8 cellular contexts compared by ENCODE assay signal in genomic region chr22:26658671-26659478, GRCh38. TPM values are rescaled to one million over a fixed set of nuclear protein-coding genes. Genes with fewer than 3 reads are reported as not detected.
DNase-seq lines count a peak whose midpoint lies in the region; ATAC-seq and TF ChIP-seq lines count a peak whose summit lies in the region.

No MANE protein-coding gene starts in this region.

- no peaks in the 10 kb centered on the region for H3K9me3 Mint-ChIP-seq in activated CD4-positive, alpha-beta memory T cell treated with anti-CD3 and anti-CD28 coated beads for 36 hours

- H3K27ac Mint-ChIP-seq in activated CD4-positive, alpha-beta memory T cell treated with anti-CD3 and anti-CD28 coated beads for 36 hours: peak overlapping the region; percentile 88

- no peaks in the 10 kb centered on the region for H3K27me3 Mint-ChIP-seq in activated CD4-positive, alpha-beta memory T cell treated with anti-CD3 and anti-CD28 coated beads for 36 hours

- peaks cover 11% of the 10 kb centered on the region for H3K27me3 ChIP-seq in ectodermal cell (ENCODE audit: control insufficient read depth, insufficient read depth, low read length, poor library complexity, severe bottlenecking)

- peak overlapping the region; percentile 83 for H3K27ac ChIP-seq in ectodermal cell (ENCODE audit: insufficient read depth, low read depth, low read length, poor library complexity, severe bottlenecking)

- DNase-seq in GM13977 (ENCODE audit: low spot score) (peak; percentile 81), NCI-H748 treated with DMSO at 0.1 percent for 48 hours (lab: John Stamatoyannopoulos, UW) (peak; percentile 75), mucosa of descending colon (peak; percentile 53 to 79 (median 63))
- peak; percentile 94 for DNase-seq in activated CD4-positive, alpha-beta memory T cell treated with anti-CD3 and anti-CD28 coated beads for 36 hours
- peak; percentile 89 for DNase-seq in stimulated activated CD8-positive, alpha-beta memory T cell treated with anti-CD3 and anti-CD28 coated beads, Interleukin-4, amount 100 ng/mL, for 48 hours

- peak overlapping the region; percentile 95 for H3K4me3 Mint-ChIP-seq in activated CD4-positive, alpha-beta memory T cell treated with anti-CD3 and anti-CD28 coated beads for 36 hours

- ATAC-seq in HG03354 (IDR thresholded peaks at IDR 0.05; ENCODE audit: poor library complexity, severe bottlenecking, unreplicated experiment) (peak; percentile 78), mucosa of descending colon (peak; percentile 80), GM18861 (IDR thresholded peaks at IDR 0.05; ENCODE audit: unreplicated experiment) (no peak)

- intact Hi-C loops in activated CD4-positive, alpha-beta memory T cell treated with anti-CD3 and anti-CD28 coated beads for 36 hours (cut with micrococcal nuclease): loop anchor here (1.0 to 2.0 kb wide), 2 partner anchors 12 to 176 kb away; partner anchors contain the start of genes HPS4 and SRRD
- intact Hi-C loops in mucosa of descending colon (cut with DNase I, micrococcal nuclease): no loop called here

- H3K36me3 ChIP-seq in ectodermal cell (ENCODE audit: control insufficient read depth, insufficient read depth, low read length) (peaks cover 13% of the 10 kb centered on the region), mucosa of descending colon (ENCODE audit: low read depth) (no peaks in the 10 kb centered on the region)

- peaks cover 32% of the 10 kb centered on the region for H3K4me1 ChIP-seq in ectodermal cell (ENCODE audit: control insufficient read depth, insufficient read depth, low read length)
- H3K4me1 ChIP-seq in mucosa of descending colon (ENCODE audit: low read depth): peaks cover 9% of the 10 kb centered on the region

- H3K4me3 ChIP-seq in ectodermal cell (ENCODE audit: insufficient read depth, low read depth, low read length) (peak overlapping the region; percentile 83), mucosa of descending colon (no peak overlapping the region)

- in situ Hi-C loops in GM13977 (cut with MboI; ENCODE audit: low pct_unique_long_range_greater_than_20kb, low sequenced_read_pairs, unreplicated experiment): no loop called here

- H3K9me3 ChIP-seq in ectodermal cell (ENCODE audit: control insufficient read depth, low read length) (no peaks in the 10 kb centered on the region), mucosa of descending colon (no peaks in the 10 kb centered on the region)

- no peak for TF ChIP-seq CTCF in GM13977 (IDR thresholded peaks at IDR 0.05; ENCODE audit: extremely low read depth, insufficient read depth, missing control alignments)
- no peak for TF ChIP-seq CTCF in mucosa of descending colon (IDR thresholded peaks at IDR 0.05)

- POLR2A ChIA-PET in activated CD4-positive, alpha-beta memory T cell treated with anti-CD3 and anti-CD28 coated beads for 36 hours (lab: Charles Lee): no interaction called here

- peaks cover 7% of the 10 kb centered on the region for H3K36me3 Mint-ChIP-seq in activated CD4-positive, alpha-beta memory T cell treated with anti-CD3 and anti-CD28 coated beads for 36 hours

- H3K4me1 Mint-ChIP-seq in activated CD4-positive, alpha-beta memory T cell treated with anti-CD3 and anti-CD28 coated beads for 36 hours (ENCODE audit: low read depth): peaks cover 34% of the 10 kb centered on the region

- 3 to 5% methylated on average over 27 of the region's 27 CpGs for WGBS in ectodermal cell, 2 experiments

- CTCF ChIA-PET in activated CD4-positive, alpha-beta memory T cell treated with anti-CD3 and anti-CD28 coated beads for 36 hours (lab: Charles Lee): no interaction called here

RNA-seq across cellular contexts. Expression of gene MIAT, which starts 1.5 kb away (rescaled TPM):
- 10 to 100 TPM; 52.3 to 58.7 TPM for total RNA-seq in activated CD4-positive, alpha-beta memory T cell treated with anti-CD3 and anti-CD28 coated beads for 36 hours
- polyA plus RNA-seq in ectodermal cell (2013, experiment 1 of 4): 178 TPM
- polyA plus RNA-seq in ectodermal cell (2013, experiment 2 of 4): 300 TPM
- 132 TPM for polyA plus RNA-seq in ectodermal cell (2013, experiment 3 of 4)
- 178 TPM for polyA plus RNA-seq in ectodermal cell (2013, experiment 4 of 4)
- 1 to 10 TPM; 3.3 to 7.1 (median 3.5) TPM for total RNA-seq in mucosa of descending colon

RNA-seq across cellular contexts. Expression of gene CRYBA4, which starts 37.1 kb away (rescaled TPM):
- total RNA-seq in activated CD4-positive, alpha-beta memory T cell treated with anti-CD3 and anti-CD28 coated beads for 36 hours: under 1 TPM in 1 of 2 experiments, not detected in 1; 0.36 TPM
- 2.8 TPM for polyA plus RNA-seq in ectodermal cell (2013, experiment 1 of 4)
- 2.4 TPM for polyA plus RNA-seq in ectodermal cell (2013, experiment 2 of 4)
- polyA plus RNA-seq in ectodermal cell (2013, experiment 3 of 4): 2.3 TPM
- 2.4 TPM for polyA plus RNA-seq in ectodermal cell (2013, experiment 4 of 4)
- total RNA-seq in mucosa of descending colon: not detected

RNA-seq across cellular contexts. Expression of gene CRYBB1, which starts 41.0 kb away (rescaled TPM):
- under 1 TPM in 1 of 2 experiments, not detected in 1; 0.48 TPM for total RNA-seq in activated CD4-positive, alpha-beta memory T cell treated with anti-CD3 and anti-CD28 coated beads for 36 hours
- not detected for polyA plus RNA-seq in ectodermal cell (2013, experiment 1 of 4)
- polyA plus RNA-seq in ectodermal cell (2013, experiment 2 of 4): 0.44 TPM
- polyA plus RNA-seq in ectodermal cell (2013, experiment 3 of 4): 1.5 TPM
- 0.41 TPM for polyA plus RNA-seq in ectodermal cell (2013, experiment 4 of 4)
- 1 to 10 TPM in 1 of 3 donors, not detected in 2; 1.0 TPM for total RNA-seq in mucosa of descending colon

Comparison
In these comparisons a context has a peak if more than half of its experiments do, and no peak if none do; other contexts are left out.
1. RNA of gene MIAT, which starts 1.5 kb away (total RNA-seq): 52.3 to 58.7 TPM in activated CD4-positive, alpha-beta memory T cell treated with anti-CD3 and anti-CD28 coated beads for 36 hours; 3.3 to 7.1 TPM in mucosa of descending colon; every median in the first group is over 4 times any median in the second.
2. Peak in every context shown above with its lines, with median percentiles within 50 percentile points of each other: DNase-seq.